ENCODE assay signal across 16 cellular contexts in genomic region chr10:112087953-112088352, GRCh38.
DNase-seq lines count a peak whose midpoint lies in the region; ATAC-seq and TF ChIP-seq lines count a peak whose summit lies in the region.
"Had no signal": no experiment of that assay in that cellular context is flagged by ENCODE, and none has a peak within 500 bp of the region (broad histone marks: within the 10 kb centered on the region; RNA-seq: fewer than 3 reads in every experiment).

No MANE protein-coding gene starts in this region.

- H2AFZ ChIP-seq in HCT116 (ENCODE audit: low read depth, low read length, poor library complexity, severe bottlenecking) (no peak overlapping the region), trophoblast cell (ENCODE audit: insufficient read depth, low read length, poor library complexity) (no peak overlapping the region)

- H3K9me2 ChIP-seq in HCT116 (ENCODE audit: insufficient read depth): no peaks in the 10 kb centered on the region

- no peak overlapping the region for H2BK5ac ChIP-seq in trophoblast cell (ENCODE audit: low read depth, low read length, poor library complexity)

- H3K18ac ChIP-seq in trophoblast cell (ENCODE audit: low read length): no peak overlapping the region

- no peaks in the 10 kb centered on the region for H3K36me3 ChIP-seq in HCT116 (ENCODE audit: control insufficient read depth in 1 of 2, insufficient read depth in 2 of 2, low read length in 2 of 2)
- no peaks in the 10 kb centered on the region for H3K36me3 ChIP-seq in trophoblast cell (ENCODE audit: control insufficient read depth in 1 of 2, insufficient read depth in 2 of 2, low read length in 2 of 2)
- H3K36me3 ChIP-seq: BLaER1 treated with 17β-estradiol and CSF1 and Interleukin-3, amounts not matched to agents 10 nM and 100 nM had no signal

- H3K27ac ChIP-seq in HCT116 (ENCODE audit: low read depth, low read length) (no peak overlapping the region), coronary artery (no peak overlapping the region), trophoblast cell (ENCODE audit: low read depth, low read length) (no peak overlapping the region)
- H3K27ac ChIP-seq: 22Rv1; A549; BLaER1 treated with 17β-estradiol and CSF1 and Interleukin-3, amounts not matched to agents 10 nM and 100 nM; C4-2B had no signal

- no peak overlapping the region for H4K91ac ChIP-seq in trophoblast cell (ENCODE audit: low read depth, low read length)

- no CpG with 5 or more reads among the region's 10 CpGs for WGBS in trophoblast cell (ENCODE audit: extremely low coverage, insufficient coverage, insufficient read length)

- RAD21 ChIA-PET in HCT116 (lab: Charles Lee; ENCODE audit: low non-redundant PET in 1 of 2, low total read pairs in 2 of 2, uncharacterized antibody in 2 of 2, unreplicated experiment in 2 of 2): no interaction called here

- H3K4ac ChIP-seq in trophoblast cell (ENCODE audit: low read depth, low read length): no peak overlapping the region

- no peak overlapping the region for H3K4me3 ChIP-seq in HCT116 (replicated peaks in 1 of 2; ENCODE audit: low read depth in 1 of 2, low read length in 2 of 2)
- no peak overlapping the region for H3K4me3 ChIP-seq in coronary artery
- H3K4me3 ChIP-seq in trophoblast cell (ENCODE audit: low read depth, low read length): no peak overlapping the region
- H3K4me3 ChIP-seq: A549; BLaER1 treated with 17β-estradiol and CSF1 and Interleukin-3, amounts not matched to agents 10 nM and 100 nM had no signal

- no peak overlapping the region for H2BK12ac ChIP-seq in trophoblast cell (ENCODE audit: low read length)

- DNase-seq in HCT116 (ENCODE audit: low read depth, low spot score) (no peak), coronary artery (ENCODE audit: low spot score) (peak; percentile 59), trophoblast cell (no peak), cortex of kidney (lab: John Stamatoyannopoulos, UW) (no peak), NCI-H2227 (lab: John Stamatoyannopoulos, UW; ENCODE audit: unreplicated experiment) (no peak)
- DNase-seq: AML-193; Caco-2; Calu3; CD4-positive, alpha-beta T cell; CD8-positive, alpha-beta T cell; DMS79 treated with DMSO at 0.1 percent for 48 hours; GF-D8 had no signal

- H4K12ac ChIP-seq in trophoblast cell (ENCODE audit: low read depth, low read length): no peak overlapping the region

- H2BK120ac ChIP-seq in trophoblast cell (ENCODE audit: insufficient read depth, low read length, poor library complexity): no peak overlapping the region

- H4K8ac ChIP-seq in trophoblast cell (ENCODE audit: low read depth, low read length): no peak overlapping the region

- POLR2A ChIA-PET in HCT116 (lab: Charles Lee): no interaction called here

- H3K9ac ChIP-seq in HCT116 (ENCODE audit: low read length) (no peak overlapping the region), trophoblast cell (ENCODE audit: low read length) (peak overlapping the region; percentile 44)
- H3K9ac ChIP-seq: BLaER1 treated with 17β-estradiol and CSF1 and Interleukin-3, amounts not matched to agents 10 nM and 100 nM had no signal

- no peak for TF ChIP-seq RAD21 in HCT116 (IDR thresholded peaks at IDR 0.05; ENCODE audit: low read depth)

- H3K79me2 ChIP-seq in HCT116 (ENCODE audit: insufficient read depth, low read length) (no peaks in the 10 kb centered on the region), trophoblast cell (ENCODE audit: control insufficient read depth, insufficient read depth, low read length, poor library complexity) (no peaks in the 10 kb centered on the region)

- intact Hi-C loops in HCT116 (cut with micrococcal nuclease): no loop called here

- no peaks in the 10 kb centered on the region for H3K79me1 ChIP-seq in trophoblast cell (ENCODE audit: low read length)

- TF ChIP-seq POLR2A in HCT116 (IDR thresholded peaks at IDR 0.05; ENCODE audit: borderline replicate concordance, extremely low read depth, insufficient read depth, insufficient read length): no peak

- H3K4me1 ChIP-seq in HCT116 (ENCODE audit: control insufficient read depth in 1 of 2, insufficient read depth in 2 of 2, low read length in 2 of 2) (no peaks in the 10 kb centered on the region), trophoblast cell (ENCODE audit: control insufficient read depth in 1 of 2, insufficient read depth in 2 of 2, low read length in 2 of 2) (no peaks in the 10 kb centered on the region)
- H3K4me1 ChIP-seq: A549; BLaER1 treated with 17β-estradiol and CSF1 and Interleukin-3, amounts not matched to agents 10 nM and 100 nM; Caco-2 had no signal

- no TSS peak for BruUV-seq in HCT116 (replicated peaks; lab: Mats Ljungman, UMichigan)

- H3K9me3 ChIP-seq in HCT116 (ENCODE audit: control insufficient read depth in 1 of 2, insufficient read depth in 1 of 2, low read depth in 1 of 2, low read length in 2 of 2) (no peaks in the 10 kb centered on the region), trophoblast cell (ENCODE audit: insufficient read depth, low read depth, low read length) (no peaks in the 10 kb centered on the region)
- H3K9me3 ChIP-seq: A549; BLaER1 treated with 17β-estradiol and CSF1 and Interleukin-3, amounts not matched to agents 10 nM and 100 nM; Caco-2 had no signal

- H3K4me2 ChIP-seq in HCT116 (ENCODE audit: low read length) (no peak overlapping the region), trophoblast cell (ENCODE audit: low read length) (no peak overlapping the region)
- H3K4me2 ChIP-seq: A549; BLaER1 treated with 17β-estradiol and CSF1 and Interleukin-3, amounts not matched to agents 10 nM and 100 nM had no signal

- H3K14ac ChIP-seq in trophoblast cell (ENCODE audit: low read length): no peak overlapping the region

- TF ChIP-seq CTCF in HCT116 (IDR thresholded peaks at IDR 0.05 in 2 of 3, conservative IDR thresholded peaks at IDR 0.05 in 1 of 3; ENCODE audit: borderline replicate concordance in 1 of 3, insufficient read depth in 1 of 3, low read depth in 2 of 3, low read length in 2 of 3): no peak
- no peak for TF ChIP-seq CTCF in coronary artery (IDR thresholded peaks at IDR 0.05)

- H3K23ac ChIP-seq in trophoblast cell (ENCODE audit: low read length): no peak overlapping the region

- H2AK5ac ChIP-seq in trophoblast cell (ENCODE audit: low read length): no peak overlapping the region

- CTCF ChIA-PET in HCT116 (lab: Charles Lee): no interaction called here

- no peak for ATAC-seq in HCT116
- ATAC-seq: A549; CD8-positive, alpha-beta T cell had no signal

- H3K27me3 ChIP-seq in HCT116 (ENCODE audit: insufficient read depth, low read length) (peaks cover 87% of the 10 kb centered on the region), trophoblast cell (ENCODE audit: insufficient read depth, low read length) (no peaks in the 10 kb centered on the region)
- H3K27me3 ChIP-seq: BLaER1 treated with 17β-estradiol and CSF1 and Interleukin-3, amounts not matched to agents 10 nM and 100 nM had no signal

- no peaks in the 10 kb centered on the region for H4K20me1 ChIP-seq in HCT116 (ENCODE audit: insufficient read depth)
- H4K20me1 ChIP-seq: BLaER1 treated with 17β-estradiol and CSF1 and Interleukin-3, amounts not matched to agents 10 nM and 100 nM had no signal

TF ChIP-seq in HCT116, 20 proteins besides CTCF, POLR2A, EP300 and RAD21:
- TF ChIP-seq SRF (IDR thresholded peaks at IDR 0.05; ENCODE audit: low read depth) (no peak), EZH2 (IDR thresholded peaks at IDR 0.05) (peak; percentile 79; the same call in 1 of the 2 replicates)
